Comparison of ENCODE assay signal across 21 cellular contexts in the genomic region with DNA sequence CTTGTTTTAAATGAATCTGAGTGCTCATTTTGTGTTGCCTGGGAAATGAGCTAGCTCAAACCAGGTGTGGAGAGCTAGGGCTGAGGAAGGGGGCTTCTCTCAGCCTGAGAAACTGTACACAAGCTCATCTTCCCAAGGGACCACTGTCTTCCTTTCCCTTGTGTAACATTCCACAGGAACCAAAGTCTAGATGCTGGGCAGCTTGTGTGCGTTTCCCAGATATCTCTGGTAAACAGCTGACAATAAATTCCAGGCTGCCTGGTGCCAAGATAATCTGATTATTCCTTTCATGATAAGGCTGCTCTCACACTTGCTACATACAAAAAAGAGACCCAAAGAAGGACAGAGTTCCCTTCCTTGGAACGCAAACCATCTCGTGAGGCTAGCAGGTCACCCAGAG. TPM values are rescaled to one million over a fixed set of nuclear protein-coding genes. Genes with fewer than 3 reads are reported as not detected.
A peak's percentile ranks its signal among the peaks of the same experiment; 100 is the strongest.
DNase-seq lines count a peak whose midpoint lies in the region; ATAC-seq, FAIRE-seq and TF ChIP-seq lines count a peak whose summit lies in the region.
"Had no signal": no experiment of that assay in that cellular context is flagged by ENCODE, and none has a peak within 500 bp of the region (broad histone marks: within the 10 kb centered on the region; RNA-seq: fewer than 3 reads in every experiment).

No MANE protein-coding gene starts in this region.

- no peak overlapping the region for H3K4me3 ChIP-seq in mesodermal cell (ENCODE audit: extremely low read depth, insufficient read depth, low read length, poor library complexity, severe bottlenecking)
- H3K4me3 ChIP-seq: BLaER1 treated with 17β-estradiol and CSF1 and Interleukin-3, amounts not matched to agents 10 nM and 100 nM; SK-N-MC had no signal

- no peaks in the 10 kb centered on the region for H3K4me1 ChIP-seq in mesodermal cell (ENCODE audit: control insufficient read depth, insufficient read depth, low read length, poor library complexity, severe bottlenecking)

- no peaks in the 10 kb centered on the region for H3K9me3 ChIP-seq in mesodermal cell (ENCODE audit: control insufficient read depth, low read length)
- H3K9me3 ChIP-seq: BLaER1 treated with 17β-estradiol and CSF1 and Interleukin-3, amounts not matched to agents 10 nM and 100 nM had no signal

- H3K36me3 ChIP-seq in mesodermal cell (ENCODE audit: control insufficient read depth, insufficient read depth, low read length), result no peaks in the 10 kb centered on the region
- H3K36me3 ChIP-seq: BLaER1 treated with 17β-estradiol and CSF1 and Interleukin-3, amounts not matched to agents 10 nM and 100 nM had no signal

- DNase-seq in D341Med (ENCODE audit: low spot score) (peak; percentile 58), NCI-H82 (lab: John Stamatoyannopoulos, UW) (peak; percentile 83), astrocyte of the hippocampus (ENCODE audit: low read depth, low spot score) (peak; percentile 5), substantia nigra (lab: John Stamatoyannopoulos, UW) (no peak), H54 (ENCODE audit: insufficient read length, low spot score) (no peak)
- DNase-seq: CD8-positive, alpha-beta memory T cell; KG1; MV-4-11; NCI-H187; NCI-H2107; NCI-H345; NCI-H69; NK-92 treated with Interleukin-12 subunit alpha and Interleukin-12 subunit beta, amount 100 ng/mL, for 24 hours; Right ventricle myocardium superior; T-cell had no signal

- ATAC-seq in GM21526 (IDR thresholded peaks at IDR 0.05; ENCODE audit: low FRiP score, unreplicated experiment) (no peak), HG02588 (IDR thresholded peaks at IDR 0.05; ENCODE audit: unreplicated experiment) (no peak)
- ATAC-seq: T-cell had no signal

- WGBS in mesodermal cell (ENCODE audit: insufficient coverage in 2 of 2), 2 experiments, result 56 to 64% methylated on average over 3 of the region's 3 CpGs

- peak overlapping the region; percentile 39 for H3K27ac ChIP-seq in mesodermal cell (ENCODE audit: low read depth, low read length, severe bottlenecking)
- H3K27ac ChIP-seq in substantia nigra (ENCODE audit: low read depth, low read length, poor library complexity, severe bottlenecking), result no peak overlapping the region
- H3K27ac ChIP-seq: BLaER1 treated with 17β-estradiol and CSF1 and Interleukin-3, amounts not matched to agents 10 nM and 100 nM; SK-N-MC had no signal

- FAIRE-seq in H54 (lab: Jason Lieb, UNC), result no peak
- FAIRE-seq: G401.6 had no signal

- no peak for TF ChIP-seq POLR2A in H54 (IDR thresholded peaks at IDR 0.05; ENCODE audit: low read depth, low read length)

RNA-seq across cellular contexts. Expression of a gene that starts 33.1 kb away (rescaled TPM):
- polyA plus RNA-seq in mesodermal cell (2013, experiment 1 of 2), result 35.5 TPM
- 34.1 TPM for polyA plus RNA-seq in mesodermal cell (2013, experiment 2 of 2)

Comparison
In these comparisons a context has a peak if more than half of its experiments do, and no peak if none do; other contexts are left out.
1. DNase-seq: peak in D341Med (single experiment), NCI-H82 (single experiment) and astrocyte of the hippocampus (single experiment); none in substantia nigra (0 of 49) and H54 (single experiment).